In the genomic region with DNA sequence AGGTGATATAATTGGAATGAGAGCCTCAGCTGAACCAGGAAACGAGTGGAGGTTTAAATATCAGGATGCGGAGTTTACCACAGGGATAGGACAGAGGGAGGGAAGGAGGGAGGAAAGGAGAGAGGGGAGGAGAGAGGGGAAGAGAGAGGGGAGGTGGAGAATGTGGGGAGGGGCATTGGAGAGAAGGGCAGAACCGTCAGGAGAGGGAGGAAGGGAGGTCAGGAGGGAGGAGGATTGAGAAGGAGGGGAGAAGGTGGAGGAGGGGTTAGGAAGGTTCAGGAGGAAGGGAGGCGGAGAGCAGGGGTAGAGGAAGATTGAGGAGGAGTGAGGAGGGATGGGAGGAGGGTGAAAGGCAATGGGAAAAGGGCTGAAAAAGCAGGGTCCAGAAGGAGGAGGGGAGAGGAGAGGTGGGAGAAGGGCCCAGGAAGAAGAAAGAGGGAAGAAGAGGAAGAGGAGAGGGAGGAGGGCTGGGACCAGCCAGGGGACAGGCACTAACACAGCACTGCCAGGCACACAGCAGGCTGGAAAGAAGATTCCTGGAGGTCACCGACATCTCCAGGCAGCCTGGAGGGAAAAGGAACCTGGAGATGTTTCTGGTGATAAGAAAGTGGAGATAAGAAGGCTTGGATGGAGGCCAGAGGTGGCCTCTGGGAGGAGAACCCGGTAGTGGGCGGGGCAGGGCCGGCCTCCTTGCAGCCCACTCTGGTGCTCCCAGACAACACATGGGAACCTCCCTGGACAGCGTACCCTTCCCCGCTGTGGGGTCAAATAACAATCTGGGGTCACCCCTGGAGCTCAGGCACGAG, we compare ENCODE assay signal across 22 cellular contexts.
A peak's percentile ranks its signal among the peaks of the same experiment; 100 is the strongest.
DNase-seq lines count a peak whose midpoint lies in the region; ATAC-seq, FAIRE-seq and TF ChIP-seq lines count a peak whose summit lies in the region.
"Had no signal": no experiment of that assay in that cellular context is flagged by ENCODE, and none has a peak within 500 bp of the region (broad histone marks: within the 10 kb centered on the region; RNA-seq: fewer than 3 reads in every experiment).

No MANE protein-coding gene starts in this region.

- H2BK12ac ChIP-seq in H9 (ENCODE audit: insufficient read length, low read depth, low read length), result no peak overlapping the region

- H3K27me3 ChIP-seq in H9 (ENCODE audit: insufficient read depth, low read length), result no peaks in the 10 kb centered on the region; the same call in 1 of the 2 replicates
- peaks cover 0 to 21% of the 10 kb centered on the region in 2 experiments; a peak in 3 of 5 replicates for H3K27me3 ChIP-seq in K562 (ENCODE audit: control insufficient read depth in 2 of 2, insufficient read depth in 2 of 2, low read length in 2 of 2)
- H3K27me3 ChIP-seq: right lobe of liver had no signal

- no peaks in the 10 kb centered on the region for H4K20me1 ChIP-seq in H9 (ENCODE audit: control insufficient read depth, insufficient read depth, insufficient read length)
- no peaks in the 10 kb centered on the region for H4K20me1 ChIP-seq in K562 (replicated peaks; ENCODE audit: control insufficient read depth, insufficient read depth, low read length)

- H2BK15ac ChIP-seq in H9 (ENCODE audit: low read depth, low read length), result no peak overlapping the region

- in situ Hi-C loops in K562 (cut with MboI), result no loop called here

- no peak for TF ChIP-seq RAD21 in K562 (CRISPR knock-in tag; conservative IDR thresholded peaks at IDR 0.05 in 1 of 2, IDR thresholded peaks at IDR 0.05 in 1 of 2)

- CTCF ChIA-PET in K562 (lab: Yijun Ruan, JAX; ENCODE audit: low intra/inter-chr PET ratio), result no interaction called here

- H3T11ph ChIP-seq in H9 (ENCODE audit: low read length), result no peak overlapping the region

- H3K27ac Mint-ChIP-seq in H9 (no peak overlapping the region), CD14-positive monocyte (no peak overlapping the region)
- H3K27ac Mint-ChIP-seq: activated CD4-positive, alpha-beta T cell treated with anti-CD3 and anti-CD28 coated beads, Interleukin-2, amount 10 ng/mL, durations not matched to agents 7 days and 5 days; activated naive CD8-positive, alpha-beta T cell treated with anti-CD3 and anti-CD28 coated beads for 36 hours; T-helper 2 cell treated with Interferon-gamma antibody and Interleukin-4, amounts not matched to agents 5 μg/mL and 100 μg/mL, for 36 hours had no signal

- H3K4me1 ChIP-seq in H9 (ENCODE audit: insufficient read depth, low read length), result peaks cover 8% of the 10 kb centered on the region; the same call in 1 of the 2 replicates
- no peaks in the 10 kb centered on the region for H3K4me1 ChIP-seq in K562 (replicated peaks in 1 of 2; ENCODE audit: control insufficient read depth in 2 of 2, insufficient read depth in 2 of 2, low read length in 2 of 2)
- H3K4me1 ChIP-seq: HAP-1, right lobe of liver had no signal

- WGBS in H9 (ENCODE audit: extremely low coverage, insufficient read length, low lambda C conversion rate), result 100% methylated on average over 1 of the region's 11 CpGs
- WGBS in K562 (ENCODE audit: insufficient coverage, low coverage, missing lambda C conversion rate), result 2% methylated on average over 8 of the region's 11 CpGs

- no peak overlapping the region for H2AFZ ChIP-seq in H9 (ENCODE audit: low read length)
- H2AFZ ChIP-seq in K562 (ENCODE audit: low read depth, low read length), result no peak overlapping the region

- H4K91ac ChIP-seq in H9 (ENCODE audit: insufficient read length, low read depth, low read length), result no peak overlapping the region

- no peak for FAIRE-seq in K562 (lab: Jason Lieb, UNC)
- FAIRE-seq: GM12891, HTR-8/SVneo had no signal

- POLR2A ChIA-PET in K562 (lab: Yijun Ruan, JAX), result interaction anchor here (0.6 kb wide), 1 partner anchor 11 kb away, joined by 3 read pairs; no protein-coding TSS in a partner anchor

- no peak overlapping the region for H3K4me3 ChIP-seq in K562
- H3K4me3 ChIP-seq: HAP-1, lower lobe of right lung, right lobe of liver had no signal

- no peak overlapping the region for H2AK5ac ChIP-seq in H9 (ENCODE audit: insufficient read length, low read length)

- no peak overlapping the region for H4K8ac ChIP-seq in H9 (replicated peaks; ENCODE audit: insufficient read length, low read depth, low read length)

- H3K9ac ChIP-seq in H9 (ENCODE audit: extremely low read depth, insufficient read length, low read length), result no peak overlapping the region
- H3K9ac ChIP-seq in K562 (ENCODE audit: insufficient read depth in 1 of 2, low read depth in 2 of 2, low read length in 2 of 2), result no peak overlapping the region

- peak overlapping the region; percentile 34 for H3K4me2 ChIP-seq in H9 (ENCODE audit: insufficient read depth, insufficient read length, low read length)
- no peak overlapping the region for H3K4me2 ChIP-seq in K562 (ENCODE audit: insufficient read depth, low read length)

- H3K14ac ChIP-seq in H9 (ENCODE audit: insufficient read depth, low read length), result no peak overlapping the region

- no peaks in the 10 kb centered on the region for H3K36me3 Mint-ChIP-seq in H9 (ENCODE audit: insufficient read depth in 1 of 3, low read depth in 3 of 3)
- no peaks in the 10 kb centered on the region for H3K36me3 Mint-ChIP-seq in CD14-positive monocyte
- H3K36me3 Mint-ChIP-seq: activated naive CD8-positive, alpha-beta T cell treated with anti-CD3 and anti-CD28 coated beads for 36 hours had no signal

- H3K79me2 ChIP-seq in H9 (ENCODE audit: insufficient read depth, low read length) (no peaks in the 10 kb centered on the region), K562 (ENCODE audit: control insufficient read depth, insufficient read depth, low read length) (no peaks in the 10 kb centered on the region)

- no peak overlapping the region for H3K4ac ChIP-seq in H9 (ENCODE audit: low read depth, low read length)

- TF ChIP-seq CTCF in C4-2B (conservative IDR thresholded peaks at IDR 0.05) (no peak), H9 (conservative IDR thresholded peaks at IDR 0.05) (no peak), K562 (IDR thresholded peaks at IDR 0.05 in 2 of 3, conservative IDR thresholded peaks at IDR 0.05 in 1 of 3; ENCODE audit: insufficient read depth in 2 of 3, low read depth in 1 of 3, low read length in 3 of 3) (no peak), CD14-positive monocyte (IDR thresholded peaks at IDR 0.05) (no peak)

- H2BK120ac ChIP-seq in H9 (ENCODE audit: low read depth, low read length, poor library complexity, severe bottlenecking), result no peak overlapping the region

- no peaks in the 10 kb centered on the region for H3K9me3 Mint-ChIP-seq in H9
- H3K9me3 Mint-ChIP-seq in CD14-positive monocyte, result peaks cover 0 to 2% (median 0%) of the 10 kb centered on the region in 7 donors
- H3K9me3 Mint-ChIP-seq: activated CD4-positive, alpha-beta T cell treated with anti-CD3 and anti-CD28 coated beads, Interleukin-2, amount 10 ng/mL, durations not matched to agents 7 days and 5 days; activated naive CD8-positive, alpha-beta T cell treated with anti-CD3 and anti-CD28 coated beads for 36 hours; neural crest cell; T-helper 2 cell treated with Interferon-gamma antibody and Interleukin-4, amounts not matched to agents 5 μg/mL and 100 μg/mL, for 36 hours had no signal

- H3K4me1 Mint-ChIP-seq in H9 (peaks cover 37 to 55% of the 10 kb centered on the region in 2 experiments), CD14-positive monocyte (no peaks in the 10 kb centered on the region)
- H3K4me1 Mint-ChIP-seq: activated naive CD8-positive, alpha-beta T cell treated with anti-CD3 and anti-CD28 coated beads for 36 hours; neural crest cell had no signal

- no peak overlapping the region for H3K56ac ChIP-seq in H9 (ENCODE audit: insufficient read length, low read depth, low read length)

- DNase-seq in H9, result peak; percentile 74
- peak in 1 of 4 experiments; percentile 9 for DNase-seq in K562 (ENCODE audit: extremely low read depth in 1 of 4, low spot score in 3 of 4)
- DNase-seq in mucosa of gallbladder (ENCODE audit: low spot score), result peak; percentile 18
- no peak for DNase-seq in NCI-H446 (lab: John Stamatoyannopoulos, UW)
- DNase-seq in CD14-positive monocyte (ENCODE audit: low spot score), result no peak
- DNase-seq in activated CD4-positive, alpha-beta T cell treated with anti-CD3 and anti-CD28 coated beads for 1 hour, result no peak
- no peak for DNase-seq in NCI-H1092 (lab: John Stamatoyannopoulos, UW)
- DNase-seq: activated CD4-positive, alpha-beta T cell treated with anti-CD3 and anti-CD28 coated beads, Interleukin-2, amount 10 ng/mL, durations not matched to agents 7 days and 5 days; activated naive CD8-positive, alpha-beta T cell treated with anti-CD3 and anti-CD28 coated beads for 36 hours; effector memory CD4-positive, alpha-beta T cell; EL; lower lobe of right lung; NCI-H345; right lobe of liver; SHP77 treated with DMSO at 0.1 percent for 48 hours; stimulated activated CD4-positive, alpha-beta T cell treated with anti-CD3 and anti-CD28 coated beads, Interleukin-2, amount 100 ng/mL, for 24 hours had no signal

- no peaks in the 10 kb centered on the region for H3K23me2 ChIP-seq in H9 (ENCODE audit: insufficient read length, low read depth, low read length, poor library complexity, severe bottlenecking)

- no peak overlapping the region for H3K23ac ChIP-seq in H9 (ENCODE audit: insufficient read length, low read depth, low read length)

- no peak for TF ChIP-seq EP300 in K562 (IDR thresholded peaks at IDR 0.05; ENCODE audit: low read length)

- no peaks in the 10 kb centered on the region for H3K36me3 ChIP-seq in K562 (ENCODE audit: control insufficient read depth, insufficient read depth, low read length)
- H3K36me3 ChIP-seq: HAP-1, lower lobe of right lung, right lobe of liver had no signal

- BruUV-seq in K562 (replicated peaks; lab: Mats Ljungman, UMichigan), result no TSS peak

- TF ChIP-seq POLR2A in K562 (conservative IDR thresholded peaks at IDR 0.05), result no peak

- no peak overlapping the region for H2BK5ac ChIP-seq in H9 (ENCODE audit: insufficient read length, low read length)

- H3K18ac ChIP-seq in H9 (ENCODE audit: insufficient read length, low read depth, low read length), result no peak overlapping the region

- H3K4me3 Mint-ChIP-seq in H9, result no peak overlapping the region
- peak overlapping the region in 1 of 2 donors; percentile 43 for H3K4me3 Mint-ChIP-seq in CD14-positive monocyte
- H3K4me3 Mint-ChIP-seq: activated CD4-positive, alpha-beta T cell treated with anti-CD3 and anti-CD28 coated beads, Interleukin-2, amount 10 ng/mL, durations not matched to agents 7 days and 5 days; activated naive CD8-positive, alpha-beta T cell treated with anti-CD3 and anti-CD28 coated beads for 36 hours; neural crest cell; T-helper 2 cell treated with Interferon-gamma antibody and Interleukin-4, amounts not matched to agents 5 μg/mL and 100 μg/mL, for 36 hours had no signal

- H3K27ac ChIP-seq in C4-2B (peak overlapping the region; percentile 40), H9 (ENCODE audit: insufficient read length, low read depth, low read length) (no peak overlapping the region), K562 (ENCODE audit: extremely low read depth, low read depth, low read length) (no peak overlapping the region)
- H3K27ac ChIP-seq: lower lobe of right lung, right lobe of liver had no signal

- H4K5ac ChIP-seq in H9 (ENCODE audit: insufficient read length, low read depth, low read length), result no peak overlapping the region

- H3K27me3 Mint-ChIP-seq in H9 (ENCODE audit: low read depth), result peaks cover 14% of the 10 kb centered on the region
- H3K27me3 Mint-ChIP-seq in CD14-positive monocyte (ENCODE audit: low read depth in 3 of 3), result peaks cover 19 to 24% (median 20%) of the 10 kb centered on the region in 3 donors

- ATAC-seq in K562, result no peak
- ATAC-seq: right lobe of liver had no signal

- no peaks in the 10 kb centered on the region for H3K9me3 ChIP-seq in H9 (ENCODE audit: control insufficient read depth, low read depth, low read length)
- H3K9me3 ChIP-seq in K562 (replicated peaks; ENCODE audit: control insufficient read depth, insufficient read depth, low read depth, low read length), result no peaks in the 10 kb centered on the region
- H3K9me3 ChIP-seq: HAP-1, lower lobe of right lung, right lobe of liver had no signal

- intact Hi-C loops in K562 (cut with micrococcal nuclease) (no loop called here), CD14-positive monocyte (cut with micrococcal nuclease) (no loop called here)

- H2BK20ac ChIP-seq in H9 (ENCODE audit: low read depth, low read length, poor library complexity, severe bottlenecking), result no peak overlapping the region

- H3K79me1 ChIP-seq in H9 (ENCODE audit: insufficient read depth, low read depth, low read length, poor library complexity, severe bottlenecking), result no peaks in the 10 kb centered on the region

- no peaks in the 10 kb centered on the region for H3K9me1 ChIP-seq in K562 (ENCODE audit: control insufficient read depth, insufficient read depth, low read length)

Comparison
In these comparisons a context has a peak if more than half of its experiments do, and no peak if none do; other contexts are left out.
1. DNase-seq: peak in H9 (single experiment) and mucosa of gallbladder (single experiment); none in NCI-H446 (0 of 2), CD14-positive monocyte (single experiment), activated CD4-positive, alpha-beta T cell treated with anti-CD3 and anti-CD28 coated beads for 1 hour (single experiment) and NCI-H1092 (single experiment).